ENCODE assay signal across 13 cellular contexts in genomic region chr19:38401148-38401547, GRCh38. TPM values are rescaled to one million over a fixed set of nuclear protein-coding genes. Genes with fewer than 3 reads are reported as not detected.
DNase-seq lines count a peak whose midpoint lies in the region; ATAC-seq and TF ChIP-seq lines count a peak whose summit lies in the region.
"Had no signal": no experiment of that assay in that cellular context is flagged by ENCODE, and none has a peak within 500 bp of the region (broad histone marks: within the 10 kb centered on the region; RNA-seq: fewer than 3 reads in every experiment).

No MANE protein-coding gene starts in this region.

- DNase-seq in Caki2 (ENCODE audit: low read depth) = peak; percentile 26
- peak; percentile 80 for DNase-seq in M059J (ENCODE audit: low read depth)
- peak; percentile 34 for DNase-seq in choroid plexus epithelial cell (ENCODE audit: low read depth)
- DNase-seq in nephron progenitor cell = no peak
- no peak for DNase-seq in NCI-H69 (lab: John Stamatoyannopoulos, UW)
- no peak for DNase-seq in T-helper 2 cell treated with Interferon-gamma antibody and Interleukin-4, amounts not matched to agents 5 μg/mL and 100 μg/mL, for 36 hours (ENCODE audit: low spot score)
- DNase-seq: activated effector memory CD4-positive, alpha-beta T cell treated with anti-CD3 and anti-CD28 coated beads, Interleukin-2, amount 50 U/mL, for 16 hours; C1 segment of cervical spinal cord; kidney; NCI-H2227 treated with DMSO at 0.1 percent for 48 hours; SJCRH30 had no signal

- no peak for ATAC-seq in GM21576 (IDR thresholded peaks at IDR 0.05; ENCODE audit: unreplicated experiment)

- peaks cover 13% of the 10 kb centered on the region for H3K4me1 Mint-ChIP-seq in nephron progenitor cell
- peaks cover 19% of the 10 kb centered on the region for H3K4me1 Mint-ChIP-seq in T-helper 2 cell treated with Interferon-gamma antibody and Interleukin-4, amounts not matched to agents 5 μg/mL and 100 μg/mL, for 36 hours (ENCODE audit: low read depth)

- no peak overlapping the region for H3K4me3 ChIP-seq in choroid plexus epithelial cell (ENCODE audit: low read depth, low read length)
- H3K4me3 ChIP-seq: prostate gland, SJCRH30 had no signal

- peaks cover 32% of the 10 kb centered on the region for H3K27me3 Mint-ChIP-seq in nephron progenitor cell (ENCODE audit: low read depth, poor library complexity)
- peaks cover 5% of the 10 kb centered on the region for H3K27me3 Mint-ChIP-seq in T-helper 2 cell treated with Interferon-gamma antibody and Interleukin-4, amounts not matched to agents 5 μg/mL and 100 μg/mL, for 36 hours (ENCODE audit: low read depth)

- H3K4me3 Mint-ChIP-seq in nephron progenitor cell = no peak overlapping the region
- H3K4me3 Mint-ChIP-seq in T-helper 2 cell treated with Interferon-gamma antibody and Interleukin-4, amounts not matched to agents 5 μg/mL and 100 μg/mL, for 36 hours = no peak overlapping the region

- peak overlapping the region; percentile 72 for H3K27ac Mint-ChIP-seq in nephron progenitor cell
- H3K27ac Mint-ChIP-seq in T-helper 2 cell treated with Interferon-gamma antibody and Interleukin-4, amounts not matched to agents 5 μg/mL and 100 μg/mL, for 36 hours = no peak overlapping the region

- TF ChIP-seq CTCF in choroid plexus epithelial cell (conservative IDR thresholded peaks at IDR 0.05; ENCODE audit: low read depth, low read length) (no peak), nephron progenitor cell (IDR thresholded peaks at IDR 0.05) (no peak)

- H3K36me3 Mint-ChIP-seq in nephron progenitor cell (ENCODE audit: low read depth) = peaks cover 12% of the 10 kb centered on the region
- H3K36me3 Mint-ChIP-seq in T-helper 2 cell treated with Interferon-gamma antibody and Interleukin-4, amounts not matched to agents 5 μg/mL and 100 μg/mL, for 36 hours (ENCODE audit: low read depth) = peaks cover 10% of the 10 kb centered on the region

- H3K9me3 Mint-ChIP-seq in nephron progenitor cell = peaks cover 8% of the 10 kb centered on the region
- H3K9me3 Mint-ChIP-seq in T-helper 2 cell treated with Interferon-gamma antibody and Interleukin-4, amounts not matched to agents 5 μg/mL and 100 μg/mL, for 36 hours = no peaks in the 10 kb centered on the region

- in situ Hi-C loops in Caki2 (cut with HindIII; ENCODE audit: low pct_unique_long_range_greater_than_20kb, low sequenced_read_pairs) = no loop called here

RNA-seq across cellular contexts. Expression of gene FAM98C, which starts 1.7 kb away (rescaled TPM):
- 23.9 and 31.9 TPM in 2 replicates for total RNA-seq in Caki2 (2014; rRNA removed; shearing (Covaris generic); ENCODE audit: low replicate concordance)
- 7.6 and 10.5 TPM in 2 replicates for total RNA-seq in M059J (2014; rRNA removed; shearing (Covaris generic))

RNA-seq across cellular contexts. Expression of gene SPRED3, which starts 12.7 kb away (rescaled TPM):
- total RNA-seq in Caki2 (2014; rRNA removed; shearing (Covaris generic); ENCODE audit: low replicate concordance) = 1.7 TPM in 1 of 2 replicates, not detected in the other
- 1.7 and 3.5 TPM in 2 replicates for total RNA-seq in M059J (2014; rRNA removed; shearing (Covaris generic))

RNA-seq across cellular contexts. Expression of gene GGN, which starts 13.3 kb away (rescaled TPM):
- total RNA-seq in Caki2 (2014; rRNA removed; shearing (Covaris generic); ENCODE audit: low replicate concordance) = 2.5 TPM in 1 of 2 replicates, not detected in the other
- total RNA-seq in M059J (2014; rRNA removed; shearing (Covaris generic)) = 0.64 TPM in 1 of 2 replicates, not detected in the other

RNA-seq across cellular contexts. Expression of gene RASGRP4, which starts 24.9 kb away (rescaled TPM):
- total RNA-seq in Caki2 (2014; rRNA removed; shearing (Covaris generic); ENCODE audit: low replicate concordance) = not detected in 2 replicates
- total RNA-seq in M059J (2014; rRNA removed; shearing (Covaris generic)) = not detected in 2 replicates

RNA-seq across cellular contexts. Expression of gene PSMD8, which starts 26.8 kb away (rescaled TPM):
- total RNA-seq in Caki2 (2014; rRNA removed; shearing (Covaris generic); ENCODE audit: low replicate concordance) = 444 and 614 TPM in 2 replicates
- total RNA-seq in M059J (2014; rRNA removed; shearing (Covaris generic)) = 342 and 489 TPM in 2 replicates

Comparison
In these comparisons a context has a peak if more than half of its experiments do, and no peak if none do; other contexts are left out.
1. DNase-seq: peak in Caki2 (single experiment), M059J (single experiment) and choroid plexus epithelial cell (single experiment); none in nephron progenitor cell (single experiment), NCI-H69 (single experiment) and T-helper 2 cell treated with Interferon-gamma antibody and Interleukin-4, amounts not matched to agents 5 μg/mL and 100 μg/mL, for 36 hours (single experiment).